In the genomic region with DNA sequence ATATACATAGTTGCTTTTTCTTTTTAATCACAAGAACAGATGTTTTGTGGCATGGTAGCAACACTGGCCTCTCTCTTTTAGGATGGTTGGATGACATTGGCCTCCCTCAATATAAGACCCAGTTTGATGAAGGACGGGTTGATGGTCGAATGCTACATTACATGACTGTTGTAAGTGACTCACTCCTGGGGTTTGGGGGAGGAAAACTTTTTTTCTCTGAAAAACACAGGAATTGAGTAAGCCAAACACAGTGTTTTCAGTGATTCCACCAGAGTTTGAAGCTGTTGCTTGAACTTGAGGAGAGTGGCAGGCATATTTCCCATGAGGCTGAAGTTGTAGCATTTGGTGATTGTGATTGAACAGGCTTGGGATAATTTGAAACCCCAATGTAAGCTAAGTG, we compare ENCODE assay signal across 20 cellular contexts. TPM values are rescaled to one million over a fixed set of nuclear protein-coding genes. Genes with fewer than 3 reads are reported as not detected.
DNase-seq lines count a peak whose midpoint lies in the region; ATAC-seq and TF ChIP-seq lines count a peak whose summit lies in the region.
"Had no signal": no experiment of that assay in that cellular context is flagged by ENCODE, and none has a peak within 500 bp of the region (broad histone marks: within the 10 kb centered on the region; RNA-seq: fewer than 3 reads in every experiment).

No MANE protein-coding gene starts in this region.

- no peaks in the 10 kb centered on the region for H3K9me3 ChIP-seq in adipocyte (ENCODE audit: control insufficient read depth, low read length)
- H3K9me3 ChIP-seq in H9 (ENCODE audit: control insufficient read depth, low read depth, low read length): no peaks in the 10 kb centered on the region
- H3K9me3 ChIP-seq: SJCRH30 had no signal

- DNase-seq in HCEC 1CT (peak; percentile 8), adipocyte (ENCODE audit: low read depth) (peak; percentile 15), fibroblast of pulmonary artery (ENCODE audit: low read depth) (peak; percentile 50), H9 (no peak)
- DNase-seq in activated effector memory CD4-positive, alpha-beta T cell treated with anti-CD3 and anti-CD28 coated beads, Interleukin-2, amount 50 U/mL, for 16 hours: no peak
- DNase-seq: COR-L47; DMS153; NCI-H1092 treated with DMSO at 0.1 percent for 48 hours; NCI-H1694; NCI-H2107; NCI-H226; NCI-H526 treated with DMSO at 0.1 percent for 48 hours; NK-92 treated with Interleukin-12 subunit alpha and Interleukin-12 subunit beta, amount 100 ng/mL, for 24 hours; OCI-M1; SJCRH30 had no signal

- no peak overlapping the region for H3K27ac ChIP-seq in H9 (ENCODE audit: insufficient read length, low read depth, low read length)
- H3K27ac ChIP-seq: RWPE1, SJCRH30 had no signal

- H2BK15ac ChIP-seq in H9 (ENCODE audit: low read depth, low read length): no peak overlapping the region

- no peak overlapping the region for H3K4ac ChIP-seq in H9 (ENCODE audit: low read depth, low read length)

- no peak overlapping the region for H4K91ac ChIP-seq in H9 (ENCODE audit: insufficient read length, low read depth, low read length)

- H3K79me2 ChIP-seq in H9 (ENCODE audit: insufficient read depth, low read length): no peaks in the 10 kb centered on the region

- ATAC-seq in GM18858 (IDR thresholded peaks at IDR 0.05; ENCODE audit: unreplicated experiment) (no peak), GM19324 (IDR thresholded peaks at IDR 0.05; ENCODE audit: low FRiP score, unreplicated experiment) (no peak)

- no peak overlapping the region for H2AK5ac ChIP-seq in H9 (ENCODE audit: insufficient read length, low read length)

- H3K9ac ChIP-seq in adipocyte (ENCODE audit: low read length) (no peak overlapping the region), H9 (ENCODE audit: extremely low read depth, insufficient read length, low read length) (no peak overlapping the region)

- H2BK120ac ChIP-seq in H9 (ENCODE audit: low read depth, low read length, poor library complexity, severe bottlenecking): no peak overlapping the region

- H3K14ac ChIP-seq in H9 (ENCODE audit: insufficient read depth, low read length): no peak overlapping the region

- no peak overlapping the region for H3K56ac ChIP-seq in H9 (ENCODE audit: insufficient read length, low read depth, low read length)

- H3K4me3 Mint-ChIP-seq in H9: no peak overlapping the region
- H3K4me3 Mint-ChIP-seq: CD14-positive monocyte, IgD-negative memory B cell had no signal

- H3K27me3 ChIP-seq in adipocyte (replicated peaks; ENCODE audit: control insufficient read depth, insufficient read depth, low read length) (no peaks in the 10 kb centered on the region), H9 (ENCODE audit: insufficient read depth, low read length) (no peaks in the 10 kb centered on the region)
- H3K27me3 ChIP-seq: SJCRH30 had no signal

- no peaks in the 10 kb centered on the region for H4K20me1 ChIP-seq in H9 (ENCODE audit: control insufficient read depth, insufficient read depth, insufficient read length)

- no peak overlapping the region for H4K8ac ChIP-seq in H9 (replicated peaks; ENCODE audit: insufficient read length, low read depth, low read length)

- H3K4me1 ChIP-seq in adipocyte (ENCODE audit: control insufficient read depth, insufficient read depth, low read length) (no peaks in the 10 kb centered on the region), H9 (ENCODE audit: insufficient read depth, low read length) (no peaks in the 10 kb centered on the region)
- H3K4me1 ChIP-seq: SJCRH30 had no signal

- no peak overlapping the region for H3K4me3 ChIP-seq in adipocyte (ENCODE audit: low read length)
- H3K4me3 ChIP-seq in fibroblast of pulmonary artery (replicated peaks; ENCODE audit: low read depth, low read length): no peak overlapping the region
- H3K4me3 ChIP-seq: SJCRH30 had no signal

- no peak overlapping the region for H2AFZ ChIP-seq in H9 (ENCODE audit: low read length)

- peaks cover 75% of the 10 kb centered on the region for H3K36me3 ChIP-seq in adipocyte (ENCODE audit: control insufficient read depth, insufficient read depth, low read length, severe bottlenecking)

- no peak overlapping the region for H3T11ph ChIP-seq in H9 (ENCODE audit: low read length)

- peaks cover 7 to 11% of the 10 kb centered on the region in 2 experiments for H3K4me1 Mint-ChIP-seq in H9
- H3K4me1 Mint-ChIP-seq: CD14-positive monocyte, IgD-negative memory B cell had no signal

- no peak overlapping the region for H2BK12ac ChIP-seq in H9 (ENCODE audit: insufficient read length, low read depth, low read length)

- H4K5ac ChIP-seq in H9 (ENCODE audit: insufficient read length, low read depth, low read length): no peak overlapping the region

- TF ChIP-seq CTCF in fibroblast of pulmonary artery (IDR thresholded peaks at IDR 0.05; ENCODE audit: low read length, missing control alignments) (no peak), H9 (conservative IDR thresholded peaks at IDR 0.05) (no peak)

- no peaks in the 10 kb centered on the region for H3K23me2 ChIP-seq in H9 (ENCODE audit: insufficient read length, low read depth, low read length, poor library complexity, severe bottlenecking)

- H3K27me3 Mint-ChIP-seq in H9 (ENCODE audit: low read depth): no peaks in the 10 kb centered on the region
- H3K27me3 Mint-ChIP-seq: IgD-negative memory B cell had no signal

- H3K9me3 Mint-ChIP-seq in H9: no peaks in the 10 kb centered on the region
- H3K9me3 Mint-ChIP-seq: IgD-negative memory B cell had no signal

- no peak overlapping the region for H2BK5ac ChIP-seq in H9 (ENCODE audit: insufficient read length, low read length)

- no CpG with 5 or more reads among the region's 2 CpGs for WGBS in H9 (ENCODE audit: extremely low coverage, insufficient read length, low lambda C conversion rate)

- no peak overlapping the region for H3K18ac ChIP-seq in H9 (ENCODE audit: insufficient read length, low read depth, low read length)

- H3K23ac ChIP-seq in H9 (ENCODE audit: insufficient read length, low read depth, low read length): no peak overlapping the region

- no peak overlapping the region for H3K4me2 ChIP-seq in H9 (ENCODE audit: insufficient read depth, insufficient read length, low read length)

- peaks cover 7 to 38% (median 19%) of the 10 kb centered on the region in 3 experiments; a peak in 6 of 7 replicates for H3K36me3 Mint-ChIP-seq in H9 (ENCODE audit: insufficient read depth in 1 of 3, low read depth in 3 of 3)
- H3K36me3 Mint-ChIP-seq: CD14-positive monocyte, IgD-negative memory B cell had no signal

- H3K79me1 ChIP-seq in H9 (ENCODE audit: insufficient read depth, low read depth, low read length, poor library complexity, severe bottlenecking): no peaks in the 10 kb centered on the region

- no peak overlapping the region for H2BK20ac ChIP-seq in H9 (ENCODE audit: low read depth, low read length, poor library complexity, severe bottlenecking)

- no peak overlapping the region for H3K27ac Mint-ChIP-seq in H9

RNA-seq across cellular contexts. Expression of gene REP15, which starts 13.7 kb away (rescaled TPM):
- 0.20 and 1.3 TPM in 2 replicates for total RNA-seq in H9 (2021)

RNA-seq across cellular contexts. Expression of gene MRPS35, which starts 28.1 kb away (rescaled TPM):
- 43.6 and 45.4 TPM in 2 replicates for total RNA-seq in H9 (2021)

Comparison
In these comparisons a context has a peak if more than half of its experiments do, and no peak if none do; other contexts are left out.
1. DNase-seq: peak in HCEC 1CT (single experiment), adipocyte (single experiment) and fibroblast of pulmonary artery (single experiment); none in activated effector memory CD4-positive, alpha-beta T cell treated with anti-CD3 and anti-CD28 coated beads, Interleukin-2, amount 50 U/mL, for 16 hours (single experiment) and H9 (single experiment).